In the genomic region with DNA sequence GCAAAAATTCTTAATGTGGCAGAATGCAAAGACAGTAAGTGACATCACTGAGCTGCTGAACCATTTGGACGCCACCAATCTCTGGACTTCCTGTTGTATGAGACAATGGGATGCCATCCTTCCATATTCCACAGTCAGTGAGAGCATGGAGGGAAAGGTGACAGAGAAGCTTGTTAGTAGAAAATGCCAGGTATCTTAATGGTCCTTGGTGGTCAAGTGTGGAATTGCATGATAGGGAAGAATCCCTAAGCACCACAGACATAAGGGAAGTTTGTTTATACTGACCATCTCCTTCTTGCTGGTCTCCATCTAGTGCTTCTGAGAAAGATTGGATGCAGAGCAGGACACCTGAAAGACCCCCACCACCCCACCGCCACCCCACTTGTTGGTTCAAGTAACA, we compare ENCODE assay signal across 32 cellular contexts.
"Had no signal": no experiment of that assay in that cellular context is flagged by ENCODE, and none has a peak within 500 bp of the region (broad histone marks: within the 10 kb centered on the region; RNA-seq: fewer than 3 reads in every experiment).

No MANE protein-coding gene starts in this region.

- H3K27ac Mint-ChIP-seq: activated CD4-positive, alpha-beta memory T cell treated with anti-CD3 and anti-CD28 coated beads, Interleukin-2, amount 10 ng/mL, durations not matched to agents 7 days and 5 days; activated naive CD4-positive, alpha-beta T cell treated with anti-CD3 and anti-CD28 coated beads, Interleukin-2, amount 10 ng/mL, durations not matched to agents 7 days and 5 days; activated T-cell treated with anti-CD3 and anti-CD28 coated beads, Interleukin-2, amount 50 U/mL, for 24 hours; effector memory CD8-positive, alpha-beta T cell; neural progenitor cell; T-helper 17 cell had no signal

- H3K79me2 ChIP-seq: parathyroid adenoma had no signal

- H3K4me3 Mint-ChIP-seq: activated CD4-positive, alpha-beta memory T cell treated with anti-CD3 and anti-CD28 coated beads, Interleukin-2, amount 10 ng/mL, durations not matched to agents 7 days and 5 days; activated CD4-positive, alpha-beta T cell treated with anti-CD3 and anti-CD28 coated beads, Interleukin-2, amount 10 ng/mL, durations not matched to agents 24 days and 14 days; activated naive CD4-positive, alpha-beta T cell treated with anti-CD3 and anti-CD28 coated beads, Interleukin-2, amount 10 ng/mL, durations not matched to agents 7 days and 5 days; activated T-cell treated with anti-CD3 and anti-CD28 coated beads, Interleukin-2, amount 50 U/mL, for 24 hours; effector memory CD8-positive, alpha-beta T cell; naive thymus-derived CD4-positive, alpha-beta T cell; neural progenitor cell; T-helper 17 cell had no signal

- H3K4me1 ChIP-seq: gastroesophageal sphincter, neural progenitor cell, parathyroid adenoma, psoas muscle, transverse colon had no signal

- H3K27me3 Mint-ChIP-seq: activated CD4-positive, alpha-beta memory T cell treated with anti-CD3 and anti-CD28 coated beads, Interleukin-2, amount 10 ng/mL, durations not matched to agents 7 days and 5 days; activated CD4-positive, alpha-beta T cell treated with anti-CD3 and anti-CD28 coated beads, Interleukin-2, amount 10 ng/mL, durations not matched to agents 24 days and 14 days; activated naive CD4-positive, alpha-beta T cell treated with anti-CD3 and anti-CD28 coated beads, Interleukin-2, amount 10 ng/mL, durations not matched to agents 7 days and 5 days; activated T-cell treated with anti-CD3 and anti-CD28 coated beads, Interleukin-2, amount 50 U/mL, for 24 hours; naive thymus-derived CD4-positive, alpha-beta T cell had no signal

- H3K36me3 ChIP-seq: brain microvascular endothelial cell, gastroesophageal sphincter, neural progenitor cell, transverse colon had no signal

- H3K4me2 ChIP-seq: neural progenitor cell, smooth muscle cell had no signal

- H3K4me1 Mint-ChIP-seq: activated CD4-positive, alpha-beta memory T cell treated with anti-CD3 and anti-CD28 coated beads, Interleukin-2, amount 10 ng/mL, durations not matched to agents 7 days and 5 days; activated CD4-positive, alpha-beta T cell treated with anti-CD3 and anti-CD28 coated beads, Interleukin-2, amount 10 ng/mL, durations not matched to agents 24 days and 14 days; activated naive CD4-positive, alpha-beta T cell treated with anti-CD3 and anti-CD28 coated beads, Interleukin-2, amount 10 ng/mL, durations not matched to agents 7 days and 5 days; naive thymus-derived CD4-positive, alpha-beta T cell; neural progenitor cell; T-helper 17 cell had no signal

- H3K9ac ChIP-seq: neural progenitor cell, parathyroid adenoma had no signal

- ATAC-seq: effector memory CD8-positive, alpha-beta T cell; gastroesophageal sphincter; left ventricle myocardium superior; naive thymus-derived CD4-positive, alpha-beta T cell; psoas muscle; T-helper 17 cell had no signal

- FAIRE-seq: astrocyte, endothelial cell of umbilical vein, islet of Langerhans, urothelium cell line had no signal

- H3K4me3 ChIP-seq: coronary artery, gastroesophageal sphincter, neural progenitor cell, psoas muscle, smooth muscle cell, transverse colon had no signal

- H3K27me3 ChIP-seq: brain microvascular endothelial cell, gastroesophageal sphincter, neural progenitor cell, transverse colon had no signal

- DNase-seq: activated CD4-positive, alpha-beta memory T cell treated with anti-CD3 and anti-CD28 coated beads, Interleukin-2, amount 10 ng/mL, durations not matched to agents 7 days and 5 days; activated CD4-positive, alpha-beta T cell treated with anti-CD3 and anti-CD28 coated beads, Interleukin-2, amount 10 ng/mL, durations not matched to agents 24 days and 14 days; activated CD4-positive, CD25-positive, alpha-beta regulatory T cell treated with anti-CD3 and anti-CD28 coated beads, Interleukin-2, amount 50 U/mL, for 72 hours; activated CD8-positive, alpha-beta memory T cell treated with anti-CD3 and anti-CD28 coated beads, Interleukin-2, amount 50 U/mL, for 48 hours; activated gamma-delta T cell; activated naive CD4-positive, alpha-beta T cell treated with anti-CD3 and anti-CD28 coated beads, Interleukin-2, amount 10 ng/mL, durations not matched to agents 7 days and 5 days; activated T-cell treated with anti-CD3 and anti-CD28 coated beads, Interleukin-2, amount 50 U/mL, for 24 hours; amniotic stem cell; brain microvascular endothelial cell; effector memory CD8-positive, alpha-beta T cell; head of caudate nucleus; hippocampal formation; left ventricle myocardium superior; mammary epithelial cell; midbrain; naive thymus-derived CD4-positive, alpha-beta T cell; occipital lobe; psoas muscle; stimulated activated CD4-positive, alpha-beta T cell treated with anti-CD3 and anti-CD28 coated beads, Interleukin-2, amount 100 ng/mL, for 24 hours; stimulated activated naive CD4-positive, alpha-beta T cell; T-helper 17 cell; T1000; transverse colon had no signal

- H3K27ac ChIP-seq: brain microvascular endothelial cell, coronary artery, gastroesophageal sphincter, neural progenitor cell, parathyroid adenoma, psoas muscle, transverse colon had no signal

- H3K36me3 Mint-ChIP-seq: activated naive CD4-positive, alpha-beta T cell treated with anti-CD3 and anti-CD28 coated beads, Interleukin-2, amount 10 ng/mL, durations not matched to agents 7 days and 5 days; naive thymus-derived CD4-positive, alpha-beta T cell; neural progenitor cell had no signal

- H3K9me3 Mint-ChIP-seq: activated CD4-positive, alpha-beta memory T cell treated with anti-CD3 and anti-CD28 coated beads, Interleukin-2, amount 10 ng/mL, durations not matched to agents 7 days and 5 days; activated CD4-positive, alpha-beta T cell treated with anti-CD3 and anti-CD28 coated beads, Interleukin-2, amount 10 ng/mL, durations not matched to agents 24 days and 14 days; activated T-cell treated with anti-CD3 and anti-CD28 coated beads, Interleukin-2, amount 50 U/mL, for 24 hours; effector memory CD8-positive, alpha-beta T cell had no signal

- H2AFZ ChIP-seq: neural progenitor cell, parathyroid adenoma had no signal

- H3K9me3 ChIP-seq: gastroesophageal sphincter, psoas muscle, transverse colon had no signal
